23 cellular contexts compared by ENCODE assay signal in the genomic region with DNA sequence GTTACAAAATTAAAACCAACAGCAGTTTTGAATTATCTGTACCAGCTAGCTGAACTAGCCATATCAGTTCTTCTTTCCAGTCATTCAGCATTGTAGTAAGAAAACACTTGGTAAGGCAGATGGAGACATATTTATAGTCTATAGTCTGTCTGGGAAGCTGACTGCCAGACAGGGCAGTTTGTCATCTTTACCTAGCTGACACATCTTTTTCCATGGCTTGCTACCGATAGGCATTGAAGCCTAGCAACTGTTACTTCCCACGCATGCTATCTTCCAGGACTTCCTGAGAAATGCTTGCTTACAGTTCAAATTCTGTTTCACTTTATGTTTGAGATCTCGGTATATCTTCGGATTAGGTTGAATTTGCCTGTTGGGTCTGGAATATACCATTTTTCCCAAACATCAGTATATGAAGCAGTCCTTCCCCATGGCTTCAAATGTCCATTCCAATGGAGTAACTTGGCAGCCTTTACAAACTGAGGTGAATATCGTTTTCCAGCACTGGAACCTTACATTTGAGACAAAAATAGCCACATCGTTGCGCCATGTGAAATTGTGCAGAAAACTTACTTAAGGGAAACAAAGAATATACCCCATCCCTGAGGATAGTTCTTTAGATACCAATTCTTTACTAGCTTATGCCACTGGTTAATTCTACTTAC. TPM values are rescaled to one million over a fixed set of nuclear protein-coding genes. Genes with fewer than 3 reads are reported as not detected.
DNase-seq lines count a peak whose midpoint lies in the region; ATAC-seq, FAIRE-seq and TF ChIP-seq lines count a peak whose summit lies in the region.
"Had no signal": no experiment of that assay in that cellular context is flagged by ENCODE, and none has a peak within 500 bp of the region (broad histone marks: within the 10 kb centered on the region; RNA-seq: fewer than 3 reads in every experiment).

No MANE protein-coding gene starts in this region.

- no peak overlapping the region for H3K56ac ChIP-seq in H9 (ENCODE audit: insufficient read length, low read depth, low read length)

- no peak overlapping the region for H3K4me3 Mint-ChIP-seq in H9

- H3K9me3 Mint-ChIP-seq in H9: no peaks in the 10 kb centered on the region

- POLR2A ChIA-PET in SK-N-SH (lab: Yijun Ruan, JAX): no interaction called here

- TF ChIP-seq POLR2A in GM12892 (IDR thresholded peaks at IDR 0.05; ENCODE audit: low read depth, low read length): peak; percentile 16; the same call in 1 of the 2 replicates

- no peak overlapping the region for H3K27ac Mint-ChIP-seq in H9

- CTCF ChIA-PET in SK-N-SH (lab: Yijun Ruan, JAX): interaction anchor here (1.0 kb wide), 1 partner anchor 8 kb away, joined by 3 read pairs; no protein-coding TSS in a partner anchor

- H3K4me2 ChIP-seq in SK-N-SH (no peak overlapping the region), H9 (ENCODE audit: insufficient read depth, insufficient read length, low read length) (no peak overlapping the region)

- H3K18ac ChIP-seq in H9 (ENCODE audit: insufficient read length, low read depth, low read length): no peak overlapping the region

- H4K20me1 ChIP-seq in SK-N-SH (ENCODE audit: insufficient read depth) (no peaks in the 10 kb centered on the region; the same call in 1 of the 2 replicates), H9 (ENCODE audit: control insufficient read depth, insufficient read depth, insufficient read length) (no peaks in the 10 kb centered on the region)

- H2BK15ac ChIP-seq in H9 (ENCODE audit: low read depth, low read length): no peak overlapping the region

- DNase-seq in SK-N-SH (no peak), GM12892 (ENCODE audit: insufficient read length) (no peak), kidney glomerular epithelial cell (lab: John Stamatoyannopoulos, UW) (peak; percentile 27), coronary artery (ENCODE audit: low spot score) (no peak), H9 (no peak)
- DNase-seq: 8988T; activated CD4-positive, alpha-beta T cell treated with anti-CD3 and anti-CD28 coated beads for 48 hours; BE2C; HCEC 1CT; midbrain; MV-4-11; NCI-H2029 treated with DMSO at 0.1 percent for 48 hours; NCI-H446 treated with DMSO at 0.1 percent for 48 hours; NK-92 treated with Interleukin-12 subunit alpha and Interleukin-12 subunit beta, amount 100 ng/mL, for 24 hours; psoas muscle; stimulated activated CD4-positive, alpha-beta T cell treated with anti-CD3 and anti-CD28 coated beads, Interleukin-2, amount 100 ng/mL, for 48 hours had no signal

- H3K79me1 ChIP-seq in H9 (ENCODE audit: insufficient read depth, low read depth, low read length, poor library complexity, severe bottlenecking): no peaks in the 10 kb centered on the region

- FAIRE-seq in GM12892 (lab: Jason Lieb, UNC): no peak
- FAIRE-seq: urothelium cell line had no signal

- no peaks in the 10 kb centered on the region for H3K27me3 Mint-ChIP-seq in H9 (ENCODE audit: low read depth)

- H3K9me2 ChIP-seq in SK-N-SH: no peaks in the 10 kb centered on the region

- WGBS in SK-N-SH (ENCODE audit: low lambda C conversion rate): 85% methylated on average over 7 of the region's 7 CpGs
- no CpG with 5 or more reads among the region's 7 CpGs for WGBS in H9 (ENCODE audit: extremely low coverage, insufficient read length, low lambda C conversion rate)

- H2AFZ ChIP-seq in SK-N-SH (ENCODE audit: low read depth) (no peak overlapping the region), H9 (ENCODE audit: low read length) (no peak overlapping the region)

- H2BK20ac ChIP-seq in H9 (ENCODE audit: low read depth, low read length, poor library complexity, severe bottlenecking): no peak overlapping the region

- H3K79me2 ChIP-seq in SK-N-SH (ENCODE audit: insufficient read depth): peaks cover 37% of the 10 kb centered on the region; the same call in 1 of the 2 replicates
- H3K79me2 ChIP-seq in H9 (ENCODE audit: insufficient read depth, low read length): no peaks in the 10 kb centered on the region

- H4K5ac ChIP-seq in H9 (ENCODE audit: insufficient read length, low read depth, low read length): no peak overlapping the region

- no peak for TF ChIP-seq RAD21 in SK-N-SH (IDR thresholded peaks at IDR 0.05; ENCODE audit: low read length)

- H3K4me1 Mint-ChIP-seq in H9: 0 out of 4 replicates have a peak, but pooled peaks cover 0 to 2% of the 10 kb centered on the region in 2 experiments

- H3K23me2 ChIP-seq in H9 (ENCODE audit: insufficient read length, low read depth, low read length, poor library complexity, severe bottlenecking): no peaks in the 10 kb centered on the region

- peaks cover 46 to 84% (median 74%) of the 10 kb centered on the region in 3 experiments; a peak in 6 of 7 replicates for H3K36me3 Mint-ChIP-seq in H9 (ENCODE audit: insufficient read depth in 1 of 3, low read depth in 3 of 3)

- H3K23ac ChIP-seq in H9 (ENCODE audit: insufficient read length, low read depth, low read length): no peak overlapping the region

- no peak overlapping the region for H3T11ph ChIP-seq in H9 (ENCODE audit: low read length)

- no peak overlapping the region for H2BK12ac ChIP-seq in H9 (ENCODE audit: insufficient read length, low read depth, low read length)

- H2BK5ac ChIP-seq in H9 (ENCODE audit: insufficient read length, low read length): no peak overlapping the region

- ATAC-seq in SK-N-SH treated with all-trans-retinoic acid at 6 μM for 48 hours (no peak), HG03342 (IDR thresholded peaks at IDR 0.05; ENCODE audit: unreplicated experiment) (no peak)

- peaks cover 0 to 5% of the 10 kb centered on the region in 2 experiments; a peak in 1 of 4 replicates for H3K4me1 ChIP-seq in SK-N-SH (ENCODE audit: control insufficient read depth in 1 of 2, insufficient read depth in 2 of 2, low read depth in 1 of 2, low read length in 1 of 2)
- H3K4me1 ChIP-seq in H9 (ENCODE audit: insufficient read depth, low read length): no peaks in the 10 kb centered on the region
- H3K4me1 ChIP-seq: BE2C, esophagus muscularis mucosa, psoas muscle had no signal

- TF ChIP-seq CTCF in SK-N-SH (IDR thresholded peaks at IDR 0.05): no peak
- no peak for TF ChIP-seq CTCF in VCaP (conservative IDR thresholded peaks at IDR 0.05)
- no peak for TF ChIP-seq CTCF in coronary artery (IDR thresholded peaks at IDR 0.05)
- TF ChIP-seq CTCF in H9 (conservative IDR thresholded peaks at IDR 0.05): no peak

- no peak overlapping the region for H3K4ac ChIP-seq in H9 (ENCODE audit: low read depth, low read length)

- no peak for TF ChIP-seq EP300 in SK-N-SH (IDR thresholded peaks at IDR 0.05; ENCODE audit: borderline replicate concordance in 1 of 2, low read depth in 1 of 2, low read length in 1 of 2)

- H3K9ac ChIP-seq in SK-N-SH: no peak overlapping the region
- H3K9ac ChIP-seq in H9 (ENCODE audit: extremely low read depth, insufficient read length, low read length): no peak overlapping the region

- peaks cover 82 to 84% of the 10 kb centered on the region in 2 experiments for H3K36me3 ChIP-seq in SK-N-SH (replicated peaks in 1 of 2; ENCODE audit: control insufficient read depth in 1 of 2, insufficient read depth in 2 of 2, low read length in 1 of 2)

- H3K27me3 ChIP-seq in SK-N-SH (ENCODE audit: insufficient read depth) (no peaks in the 10 kb centered on the region), H9 (ENCODE audit: insufficient read depth, low read length) (no peaks in the 10 kb centered on the region)
- H3K27me3 ChIP-seq: BE2C, esophagus muscularis mucosa had no signal

- H4K91ac ChIP-seq in H9 (ENCODE audit: insufficient read length, low read depth, low read length): no peak overlapping the region

- H3K27ac ChIP-seq in SK-N-SH (ENCODE audit: low read depth in 2 of 2, low read length in 1 of 2): 0 out of 4 replicates have a peak overlapping the region, but pooled peaks of 1 of the 2 experiments have one; percentile 18
- H3K27ac ChIP-seq in VCaP: peak overlapping the region; percentile 97; the same call in 1 of the 2 replicates
- no peak overlapping the region for H3K27ac ChIP-seq in coronary artery
- H3K27ac ChIP-seq in H9 (ENCODE audit: insufficient read length, low read depth, low read length): no peak overlapping the region
- H3K27ac ChIP-seq: esophagus muscularis mucosa, HL-60, psoas muscle, skin epidermis had no signal

- no peak overlapping the region for H2BK120ac ChIP-seq in H9 (ENCODE audit: low read depth, low read length, poor library complexity, severe bottlenecking)

- H4K8ac ChIP-seq in H9 (replicated peaks; ENCODE audit: insufficient read length, low read depth, low read length): no peak overlapping the region

- H3K14ac ChIP-seq in H9 (ENCODE audit: insufficient read depth, low read length): no peak overlapping the region

- peaks cover 68% of the 10 kb centered on the region for H3F3A ChIP-seq in SK-N-SH (replicated peaks; ENCODE audit: insufficient read depth)

- H3K4me3 ChIP-seq in SK-N-SH (ENCODE audit: low read depth in 2 of 2, low read length in 1 of 2) (no peak overlapping the region), coronary artery (no peak overlapping the region)
- H3K4me3 ChIP-seq: esophagus muscularis mucosa, psoas muscle, skin epidermis had no signal

- no peak overlapping the region for H2AK5ac ChIP-seq in H9 (ENCODE audit: insufficient read length, low read length)

- H3K9me3 ChIP-seq in SK-N-SH (no peaks in the 10 kb centered on the region), H9 (ENCODE audit: control insufficient read depth, low read depth, low read length) (no peaks in the 10 kb centered on the region)
- H3K9me3 ChIP-seq: BE2C, esophagus muscularis mucosa, psoas muscle had no signal

TF ChIP-seq in SK-N-SH, 30 proteins besides CTCF, POLR2A, EP300 and RAD21 (continues in another document):
- no peak for TF ChIP-seq NFIC (IDR thresholded peaks at IDR 0.05; ENCODE audit: borderline replicate concordance)

TF ChIP-seq in SK-N-SH treated with all-trans-retinoic acid at 6 μM for 48 hours, 23 proteins besides CTCF, POLR2A, EP300 and RAD21:
- TF ChIP-seq ISL1 (CRISPR knock-in tag; IDR thresholded peaks at IDR 0.05) (no peak), ARNTL (CRISPR knock-in tag; IDR thresholded peaks at IDR 0.05; ENCODE audit: borderline replicate concordance, low read depth) (no peak)

RNA-seq across cellular contexts. Expression of a gene that starts 8.8 kb away (rescaled TPM):
- polyA plus RNA-seq in SK-N-SH (2012; rRNA removed): 55.0 and 77.0 TPM in 2 replicates
- polyA plus RNA-seq in SK-N-SH (2012; cell fraction: cytosol; rRNA removed): 58.5 and 71.5 TPM in 2 replicates
- polyA plus RNA-seq in SK-N-SH (2012; cell fraction: nucleus; rRNA removed): 107 and 224 TPM in 2 replicates
- polyA plus RNA-seq in GM12892 (2012; ENCODE audit: missing spikeins): 191 TPM
- 245 and 250 TPM in 2 replicates for total RNA-seq in H9 (2021)

RNA-seq across cellular contexts. Expression of a gene that starts 8.9 kb away (rescaled TPM):
- 14.0 and 14.3 TPM in 2 replicates for polyA plus RNA-seq in SK-N-SH (2012; rRNA removed)
- polyA plus RNA-seq in SK-N-SH (2012; cell fraction: cytosol; rRNA removed): 13.5 and 14.0 TPM in 2 replicates
- polyA plus RNA-seq in SK-N-SH (2012; cell fraction: nucleus; rRNA removed): 14.1 and 19.1 TPM in 2 replicates
- polyA plus RNA-seq in GM12892 (2012; ENCODE audit: missing spikeins): 28.7 TPM
- 70.0 and 74.2 TPM in 2 replicates for total RNA-seq in H9 (2021)

RNA-seq across cellular contexts. Expression of a gene that starts 10.9 kb away (rescaled TPM):
- 102 and 135 TPM in 2 replicates for polyA plus RNA-seq in SK-N-SH (2012; rRNA removed)
- polyA plus RNA-seq in SK-N-SH (2012; cell fraction: cytosol; rRNA removed): 117 and 120 TPM in 2 replicates
- polyA plus RNA-seq in SK-N-SH (2012; cell fraction: nucleus; rRNA removed): 140 and 196 TPM in 2 replicates
- polyA plus RNA-seq in GM12892 (2012; ENCODE audit: missing spikeins): 48.0 TPM
- 37.0 and 39.3 TPM in 2 replicates for total RNA-seq in H9 (2021)

RNA-seq across cellular contexts. Expression of a gene that starts 11.2 kb away (rescaled TPM):
- 191 and 198 TPM in 2 replicates for polyA plus RNA-seq in SK-N-SH (2012; rRNA removed)
- 226 and 248 TPM in 2 replicates for polyA plus RNA-seq in SK-N-SH (2012; cell fraction: cytosol; rRNA removed)
- 34.2 and 53.4 TPM in 2 replicates for polyA plus RNA-seq in SK-N-SH (2012; cell fraction: nucleus; rRNA removed)
- 176 TPM for polyA plus RNA-seq in GM12892 (2012; ENCODE audit: missing spikeins)
- 106 TPM in 2 replicates for total RNA-seq in H9 (2021)
